1 cellular context compared by ENCODE assay signal in the genomic region with DNA sequence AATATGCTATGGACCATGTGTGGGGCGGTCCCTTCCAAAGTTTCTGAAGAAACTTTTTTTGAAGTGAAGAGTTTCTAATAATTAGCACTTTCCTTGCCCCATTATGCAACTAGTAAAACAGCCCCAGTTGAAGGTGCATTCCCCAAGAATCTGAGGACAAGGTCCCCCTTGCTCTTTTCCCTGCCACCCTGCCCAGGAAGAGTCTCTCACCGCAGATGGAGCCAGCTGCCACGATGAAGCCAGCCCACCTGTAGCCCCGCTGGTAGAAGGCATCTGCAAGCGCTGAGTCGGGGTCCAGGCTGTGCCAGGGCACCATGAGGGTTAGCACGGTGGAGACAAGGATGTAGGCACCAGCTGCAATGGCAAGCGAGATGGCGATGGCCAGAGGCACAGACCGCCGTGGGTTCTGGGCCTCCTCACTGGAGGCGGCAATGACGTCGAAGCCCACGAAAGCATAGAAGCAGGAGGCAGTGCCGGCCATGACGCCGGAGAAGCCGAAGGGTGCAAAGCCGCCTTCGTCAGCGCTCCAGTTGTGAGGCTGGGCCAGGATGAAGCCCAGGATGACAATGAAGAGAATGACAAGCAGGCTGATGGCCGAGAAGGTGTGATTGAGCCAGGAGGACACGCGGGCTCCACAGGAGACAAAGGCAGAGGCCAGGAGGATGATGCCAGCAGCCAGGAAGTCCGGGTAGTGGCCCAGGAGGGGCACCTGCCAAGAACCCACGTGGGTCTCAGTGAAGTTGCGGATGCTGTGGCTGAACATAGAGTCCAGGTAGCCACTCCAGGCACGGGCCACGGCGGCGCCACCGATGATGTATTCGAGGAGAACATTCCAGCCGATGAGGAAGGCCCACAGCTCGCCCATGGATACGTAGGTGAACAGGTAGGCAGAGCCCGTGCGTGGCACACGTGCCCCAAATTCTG.
TF ChIP-seq lines count a peak whose summit lies in the region.

No MANE protein-coding gene starts in this region.

TF ChIP-seq in K562, 482 proteins besides CTCF, POLR2A, EP300 and RAD21 (continued from another document and continues in another):
- TF ChIP-seq, protein P1, sequence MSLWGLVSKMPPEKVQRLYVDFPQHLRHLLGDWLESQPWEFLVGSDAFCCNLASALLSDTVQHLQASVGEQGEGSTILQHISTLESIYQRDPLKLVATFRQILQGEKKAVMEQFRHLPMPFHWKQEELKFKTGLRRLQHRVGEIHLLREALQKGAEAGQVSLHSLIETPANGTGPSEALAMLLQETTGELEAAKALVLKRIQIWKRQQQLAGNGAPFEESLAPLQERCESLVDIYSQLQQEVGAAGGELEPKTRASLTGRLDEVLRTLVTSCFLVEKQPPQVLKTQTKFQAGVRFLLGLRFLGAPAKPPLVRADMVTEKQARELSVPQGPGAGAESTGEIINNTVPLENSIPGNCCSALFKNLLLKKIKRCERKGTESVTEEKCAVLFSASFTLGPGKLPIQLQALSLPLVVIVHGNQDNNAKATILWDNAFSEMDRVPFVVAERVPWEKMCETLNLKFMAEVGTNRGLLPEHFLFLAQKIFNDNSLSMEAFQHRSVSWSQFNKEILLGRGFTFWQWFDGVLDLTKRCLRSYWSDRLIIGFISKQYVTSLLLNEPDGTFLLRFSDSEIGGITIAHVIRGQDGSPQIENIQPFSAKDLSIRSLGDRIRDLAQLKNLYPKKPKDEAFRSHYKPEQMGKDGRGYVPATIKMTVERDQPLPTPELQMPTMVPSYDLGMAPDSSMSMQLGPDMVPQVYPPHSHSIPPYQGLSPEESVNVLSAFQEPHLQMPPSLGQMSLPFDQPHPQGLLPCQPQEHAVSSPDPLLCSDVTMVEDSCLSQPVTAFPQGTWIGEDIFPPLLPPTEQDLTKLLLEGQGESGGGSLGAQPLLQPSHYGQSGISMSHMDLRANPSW (CRISPR knock-in tag; IDR thresholded peaks at IDR 0.05) = 0 out of 2 replicates have a peak, but pooled peaks have one; percentile 57
- TF ChIP-seq ZNF311 (CRISPR knock-in tag; IDR thresholded peaks at IDR 0.05) (no peak), E2F3 (CRISPR knock-in tag; IDR thresholded peaks at IDR 0.05) (0 out of 2 replicates have a peak, but pooled peaks have one; percentile 64), ERF (CRISPR knock-in tag; IDR thresholded peaks at IDR 0.05) (0 out of 2 replicates have a peak, but pooled peaks have one; percentile 64), HMG20A (CRISPR knock-in tag; conservative IDR thresholded peaks at IDR 0.05) (no peak), ZNF764 (CRISPR knock-in tag; IDR thresholded peaks at IDR 0.05; ENCODE audit: low read depth) (peak; percentile 10; the same call in 1 of the 2 replicates), RUNX1 (IDR thresholded peaks at IDR 0.05; ENCODE audit: low read depth) (peak; percentile 69; the same call in 1 of the 2 replicates), ZNF133 (CRISPR knock-in tag; IDR thresholded peaks at IDR 0.05) (0 out of 2 replicates have a peak, but pooled peaks have one; percentile 53), SMARCC2 (IDR thresholded peaks at IDR 0.05; ENCODE audit: low read depth) (no peak), LARP7 (IDR thresholded peaks at IDR 0.05) (no peak), PHF8 (IDR thresholded peaks at IDR 0.05; ENCODE audit: borderline replicate concordance, low read length) (no peak), TAF15 (IDR thresholded peaks at IDR 0.05; ENCODE audit: low read depth, low read length) (0 out of 2 replicates have a peak, but pooled peaks have one; percentile 47), FOS (IDR thresholded peaks at IDR 0.05; ENCODE audit: extremely low read depth, insufficient read length) (no peak), CHD1 (IDR thresholded peaks at IDR 0.05; ENCODE audit: low read length) (peak; percentile 25), YY1 (IDR thresholded peaks at IDR 0.05; ENCODE audit: borderline replicate concordance in 1 of 3, control insufficient read depth in 1 of 3, extremely low read depth in 1 of 3, insufficient read depth in 3 of 3, insufficient read length in 1 of 3, insufficient replicate concordance in 2 of 3, low read depth in 1 of 3, low read length in 2 of 3) (peak in 1 of 3 experiments; percentile 17), ELF4 (CRISPR knock-in tag; IDR thresholded peaks at IDR 0.05) (0 out of 2 replicates have a peak, but pooled peaks have one; percentile 29), MAFG (tag; conservative IDR thresholded peaks at IDR 0.05) (no peak), CEBPG (CRISPR knock-in tag; IDR thresholded peaks at IDR 0.05) (no peak), CEBPG (tag; conservative IDR thresholded peaks at IDR 0.05 in 1 of 2, IDR thresholded peaks at IDR 0.05 in 1 of 2) (no peak), MCM7 (IDR thresholded peaks at IDR 0.05) (peak in 1 of 2 experiments; percentile 58; a peak in 1 of 4 replicates), SIRT6 (IDR thresholded peaks at IDR 0.05; ENCODE audit: low read depth, low read length) (no peak), ZC3H8 (IDR thresholded peaks at IDR 0.05) (no peak), NFE2L1 (tag; IDR thresholded peaks at IDR 0.05; ENCODE audit: borderline replicate concordance, low read depth) (no peak), EZH2 (IDR thresholded peaks at IDR 0.05; ENCODE audit: borderline replicate concordance, low read depth, low read length) (no peak), MEF2D (tag; conservative IDR thresholded peaks at IDR 0.05; ENCODE audit: low read depth) (0 out of 2 replicates have a peak, but pooled peaks have one; percentile 36), ADNP (tag; IDR thresholded peaks at IDR 0.05) (no peak), HDAC3 (IDR thresholded peaks at IDR 0.05; ENCODE audit: borderline replicate concordance, partially characterized antibody) (no peak), SIX5 (IDR thresholded peaks at IDR 0.05; ENCODE audit: borderline replicate concordance in 1 of 2, insufficient read depth in 1 of 2, low read depth in 1 of 2, low read length in 2 of 2) (0 out of 4 replicates have a peak, but pooled peaks of 1 of the 2 experiments have one; percentile 18), ZNF561 (CRISPR knock-in tag; conservative IDR thresholded peaks at IDR 0.05) (no peak), OTX1 (CRISPR knock-in tag; IDR thresholded peaks at IDR 0.05) (peak; percentile 65; the same call in 1 of the 2 replicates), FOXK1 (CRISPR knock-in tag; IDR thresholded peaks at IDR 0.05; ENCODE audit: borderline replicate concordance) (no peak), ZNF583 (CRISPR knock-in tag; IDR thresholded peaks at IDR 0.05) (peak; percentile 60; the same call in 1 of the 2 replicates)
- TF ChIP-seq, protein P2, sequence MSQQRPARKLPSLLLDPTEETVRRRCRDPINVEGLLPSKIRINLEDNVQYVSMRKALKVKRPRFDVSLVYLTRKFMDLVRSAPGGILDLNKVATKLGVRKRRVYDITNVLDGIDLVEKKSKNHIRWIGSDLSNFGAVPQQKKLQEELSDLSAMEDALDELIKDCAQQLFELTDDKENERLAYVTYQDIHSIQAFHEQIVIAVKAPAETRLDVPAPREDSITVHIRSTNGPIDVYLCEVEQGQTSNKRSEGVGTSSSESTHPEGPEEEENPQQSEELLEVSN (IDR thresholded peaks at IDR 0.05; ENCODE audit: borderline replicate concordance in 1 of 2, extremely low read depth in 1 of 2, insufficient read depth in 1 of 2, insufficient read length in 1 of 2, low read depth in 1 of 2, low read length in 1 of 2, poor library complexity in 1 of 2, severe bottlenecking in 1 of 2) = peak in 1 of 2 experiments; percentile 51
- TF ChIP-seq, protein P3, sequence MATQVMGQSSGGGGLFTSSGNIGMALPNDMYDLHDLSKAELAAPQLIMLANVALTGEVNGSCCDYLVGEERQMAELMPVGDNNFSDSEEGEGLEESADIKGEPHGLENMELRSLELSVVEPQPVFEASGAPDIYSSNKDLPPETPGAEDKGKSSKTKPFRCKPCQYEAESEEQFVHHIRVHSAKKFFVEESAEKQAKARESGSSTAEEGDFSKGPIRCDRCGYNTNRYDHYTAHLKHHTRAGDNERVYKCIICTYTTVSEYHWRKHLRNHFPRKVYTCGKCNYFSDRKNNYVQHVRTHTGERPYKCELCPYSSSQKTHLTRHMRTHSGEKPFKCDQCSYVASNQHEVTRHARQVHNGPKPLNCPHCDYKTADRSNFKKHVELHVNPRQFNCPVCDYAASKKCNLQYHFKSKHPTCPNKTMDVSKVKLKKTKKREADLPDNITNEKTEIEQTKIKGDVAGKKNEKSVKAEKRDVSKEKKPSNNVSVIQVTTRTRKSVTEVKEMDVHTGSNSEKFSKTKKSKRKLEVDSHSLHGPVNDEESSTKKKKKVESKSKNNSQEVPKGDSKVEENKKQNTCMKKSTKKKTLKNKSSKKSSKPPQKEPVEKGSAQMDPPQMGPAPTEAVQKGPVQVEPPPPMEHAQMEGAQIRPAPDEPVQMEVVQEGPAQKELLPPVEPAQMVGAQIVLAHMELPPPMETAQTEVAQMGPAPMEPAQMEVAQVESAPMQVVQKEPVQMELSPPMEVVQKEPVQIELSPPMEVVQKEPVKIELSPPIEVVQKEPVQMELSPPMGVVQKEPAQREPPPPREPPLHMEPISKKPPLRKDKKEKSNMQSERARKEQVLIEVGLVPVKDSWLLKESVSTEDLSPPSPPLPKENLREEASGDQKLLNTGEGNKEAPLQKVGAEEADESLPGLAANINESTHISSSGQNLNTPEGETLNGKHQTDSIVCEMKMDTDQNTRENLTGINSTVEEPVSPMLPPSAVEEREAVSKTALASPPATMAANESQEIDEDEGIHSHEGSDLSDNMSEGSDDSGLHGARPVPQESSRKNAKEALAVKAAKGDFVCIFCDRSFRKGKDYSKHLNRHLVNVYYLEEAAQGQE (CRISPR knock-in tag; IDR thresholded peaks at IDR 0.05; ENCODE audit: low read depth) = 0 out of 2 replicates have a peak, but pooled peaks have one; percentile 18
- TF ChIP-seq, protein P4, sequence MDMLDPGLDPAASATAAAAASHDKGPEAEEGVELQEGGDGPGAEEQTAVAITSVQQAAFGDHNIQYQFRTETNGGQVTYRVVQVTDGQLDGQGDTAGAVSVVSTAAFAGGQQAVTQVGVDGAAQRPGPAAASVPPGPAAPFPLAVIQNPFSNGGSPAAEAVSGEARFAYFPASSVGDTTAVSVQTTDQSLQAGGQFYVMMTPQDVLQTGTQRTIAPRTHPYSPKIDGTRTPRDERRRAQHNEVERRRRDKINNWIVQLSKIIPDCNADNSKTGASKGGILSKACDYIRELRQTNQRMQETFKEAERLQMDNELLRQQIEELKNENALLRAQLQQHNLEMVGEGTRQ (CRISPR knock-in tag; IDR thresholded peaks at IDR 0.05) = peak; percentile 16; the same call in 1 of the 2 replicates
- TF ChIP-seq, protein P5, sequence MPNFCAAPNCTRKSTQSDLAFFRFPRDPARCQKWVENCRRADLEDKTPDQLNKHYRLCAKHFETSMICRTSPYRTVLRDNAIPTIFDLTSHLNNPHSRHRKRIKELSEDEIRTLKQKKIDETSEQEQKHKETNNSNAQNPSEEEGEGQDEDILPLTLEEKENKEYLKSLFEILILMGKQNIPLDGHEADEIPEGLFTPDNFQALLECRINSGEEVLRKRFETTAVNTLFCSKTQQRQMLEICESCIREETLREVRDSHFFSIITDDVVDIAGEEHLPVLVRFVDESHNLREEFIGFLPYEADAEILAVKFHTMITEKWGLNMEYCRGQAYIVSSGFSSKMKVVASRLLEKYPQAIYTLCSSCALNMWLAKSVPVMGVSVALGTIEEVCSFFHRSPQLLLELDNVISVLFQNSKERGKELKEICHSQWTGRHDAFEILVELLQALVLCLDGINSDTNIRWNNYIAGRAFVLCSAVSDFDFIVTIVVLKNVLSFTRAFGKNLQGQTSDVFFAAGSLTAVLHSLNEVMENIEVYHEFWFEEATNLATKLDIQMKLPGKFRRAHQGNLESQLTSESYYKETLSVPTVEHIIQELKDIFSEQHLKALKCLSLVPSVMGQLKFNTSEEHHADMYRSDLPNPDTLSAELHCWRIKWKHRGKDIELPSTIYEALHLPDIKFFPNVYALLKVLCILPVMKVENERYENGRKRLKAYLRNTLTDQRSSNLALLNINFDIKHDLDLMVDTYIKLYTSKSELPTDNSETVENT (CRISPR knock-in tag; IDR thresholded peaks at IDR 0.05) = peak; percentile 50; the same call in 1 of the 2 replicates
- TF ChIP-seq, protein P6, sequence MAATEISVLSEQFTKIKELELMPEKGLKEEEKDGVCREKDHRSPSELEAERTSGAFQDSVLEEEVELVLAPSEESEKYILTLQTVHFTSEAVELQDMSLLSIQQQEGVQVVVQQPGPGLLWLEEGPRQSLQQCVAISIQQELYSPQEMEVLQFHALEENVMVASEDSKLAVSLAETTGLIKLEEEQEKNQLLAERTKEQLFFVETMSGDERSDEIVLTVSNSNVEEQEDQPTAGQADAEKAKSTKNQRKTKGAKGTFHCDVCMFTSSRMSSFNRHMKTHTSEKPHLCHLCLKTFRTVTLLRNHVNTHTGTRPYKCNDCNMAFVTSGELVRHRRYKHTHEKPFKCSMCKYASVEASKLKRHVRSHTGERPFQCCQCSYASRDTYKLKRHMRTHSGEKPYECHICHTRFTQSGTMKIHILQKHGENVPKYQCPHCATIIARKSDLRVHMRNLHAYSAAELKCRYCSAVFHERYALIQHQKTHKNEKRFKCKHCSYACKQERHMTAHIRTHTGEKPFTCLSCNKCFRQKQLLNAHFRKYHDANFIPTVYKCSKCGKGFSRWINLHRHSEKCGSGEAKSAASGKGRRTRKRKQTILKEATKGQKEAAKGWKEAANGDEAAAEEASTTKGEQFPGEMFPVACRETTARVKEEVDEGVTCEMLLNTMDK (IDR thresholded peaks at IDR 0.05; ENCODE audit: borderline replicate concordance, insufficient read depth, low read depth, low read length, poor library complexity, severe bottlenecking) = no peak
- TF ChIP-seq, protein P7, sequence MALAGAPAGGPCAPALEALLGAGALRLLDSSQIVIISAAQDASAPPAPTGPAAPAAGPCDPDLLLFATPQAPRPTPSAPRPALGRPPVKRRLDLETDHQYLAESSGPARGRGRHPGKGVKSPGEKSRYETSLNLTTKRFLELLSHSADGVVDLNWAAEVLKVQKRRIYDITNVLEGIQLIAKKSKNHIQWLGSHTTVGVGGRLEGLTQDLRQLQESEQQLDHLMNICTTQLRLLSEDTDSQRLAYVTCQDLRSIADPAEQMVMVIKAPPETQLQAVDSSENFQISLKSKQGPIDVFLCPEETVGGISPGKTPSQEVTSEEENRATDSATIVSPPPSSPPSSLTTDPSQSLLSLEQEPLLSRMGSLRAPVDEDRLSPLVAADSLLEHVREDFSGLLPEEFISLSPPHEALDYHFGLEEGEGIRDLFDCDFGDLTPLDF (CRISPR knock-in tag; IDR thresholded peaks at IDR 0.05) = 0 out of 2 replicates have a peak, but pooled peaks have one; percentile 24
